In genomic region chr22:48605856-48606255, GRCh38 we compare ENCODE assay signal across 23 cellular contexts.
DNase-seq lines count a peak whose midpoint lies in the region; ATAC-seq, FAIRE-seq and TF ChIP-seq lines count a peak whose summit lies in the region.
"Had no signal": no experiment of that assay in that cellular context is flagged by ENCODE, and none has a peak within 500 bp of the region (broad histone marks: within the 10 kb centered on the region; RNA-seq: fewer than 3 reads in every experiment).

No MANE protein-coding gene starts in this region.

- intact Hi-C loops in head of caudate nucleus (cut with DNase I), result no loop called here

- POLR2A ChIA-PET in A549 (lab: Yijun Ruan, JAX), result no interaction called here

- peak; percentile 13 to 38 for DNase-seq in A549 (ENCODE audit: low read depth in 1 of 2, low spot score in 1 of 2)
- peak; percentile 8 for DNase-seq in DMS153 treated with DMSO at 0.1 percent for 48 hours (lab: John Stamatoyannopoulos, UW; ENCODE audit: unreplicated experiment)
- DNase-seq in NCI-H510A (lab: John Stamatoyannopoulos, UW), result peak; percentile 59
- DNase-seq in head of caudate nucleus, result peak in 34 of 42 donors; percentile 13 to 87 (median 63)
- no peak for DNase-seq in endothelial cell (ENCODE audit: low spot score)
- DNase-seq in cerebellum (ENCODE audit: low spot score), result no peak
- no peak for DNase-seq in activated CD8-positive, alpha-beta memory T cell treated with anti-CD3 and anti-CD28 coated beads for 24 hours
- DNase-seq: activated CD4-positive, alpha-beta T cell treated with anti-CD3 and anti-CD28 coated beads for 48 hours; activated effector memory CD4-positive, alpha-beta T cell treated with Interleukin-2 at 50 U/mL for 16 hours; CD4-positive, alpha-beta memory T cell; central memory CD4-positive, alpha-beta T cell; EL; erythroblast; foreskin keratinocyte; HCEC 1CT; hippocampal formation; lower lobe of right lung; NCI-H1930; NCI-H774; stomach; transverse colon had no signal

- no peak for TF ChIP-seq POLR2A in A549 (IDR thresholded peaks at IDR 0.05; ENCODE audit: low read length)

- CTCF ChIA-PET in A549 (lab: Yijun Ruan, JAX), result no interaction called here

- no peak overlapping the region for H3K4me3 ChIP-seq in A549
- H3K4me3 ChIP-seq: lower lobe of right lung, stomach, transverse colon had no signal

- no peak for FAIRE-seq in A549 (lab: Jason Lieb, UNC)
- FAIRE-seq: keratinocyte had no signal

- no peaks in the 10 kb centered on the region for H3K9me3 ChIP-seq in A549
- H3K9me3 ChIP-seq: lower lobe of right lung, transverse colon had no signal

- no peak overlapping the region for H3K4me2 ChIP-seq in A549

- TF ChIP-seq RAD21 in A549 (conservative IDR thresholded peaks at IDR 0.05 in 1 of 2, IDR thresholded peaks at IDR 0.05 in 1 of 2), result no peak

- peaks cover 9% of the 10 kb centered on the region; the same call in 1 of the 3 replicates for H3K4me1 ChIP-seq in A549
- H3K4me1 ChIP-seq: foreskin keratinocyte, lower lobe of right lung, stomach, transverse colon had no signal

- 24% methylated on average over 4 of the region's 6 CpGs for WGBS in A549 (ENCODE audit: missing lambda C conversion rate)

- peaks cover 6% of the 10 kb centered on the region for H3K4me1 Mint-ChIP-seq in endothelial cell (ENCODE audit: unreplicated experiment)
- H3K4me1 Mint-ChIP-seq: CD4-positive, alpha-beta memory T cell had no signal

- TF ChIP-seq CTCF in A549 (IDR thresholded peaks at IDR 0.05) (no peak), endothelial cell (IDR thresholded peaks at IDR 0.05; ENCODE audit: unreplicated experiment) (no peak)

- H3K9me3 Mint-ChIP-seq in endothelial cell (ENCODE audit: unreplicated experiment), result no peaks in the 10 kb centered on the region

- H3K27ac Mint-ChIP-seq in endothelial cell (ENCODE audit: unreplicated experiment), result no peak overlapping the region
- H3K27ac Mint-ChIP-seq: CD4-positive, alpha-beta memory T cell had no signal

- no peak overlapping the region for H3K4me3 Mint-ChIP-seq in endothelial cell (ENCODE audit: unreplicated experiment)
- H3K4me3 Mint-ChIP-seq: CD4-positive, alpha-beta memory T cell had no signal

- H3K36me3 Mint-ChIP-seq in endothelial cell (ENCODE audit: low read depth, unreplicated experiment), result no peaks in the 10 kb centered on the region
- H3K36me3 Mint-ChIP-seq: CD4-positive, alpha-beta memory T cell had no signal

- peak overlapping the region in 1 of 2 experiments; percentile 63; a peak in 2 of 6 replicates for H3K27ac ChIP-seq in A549
- H3K27ac ChIP-seq: foreskin keratinocyte, lower lobe of right lung, stomach, transverse colon had no signal

- H3K27me3 Mint-ChIP-seq in endothelial cell (ENCODE audit: unreplicated experiment), result peaks cover 1% of the 10 kb centered on the region
- H3K27me3 Mint-ChIP-seq: CD4-positive, alpha-beta memory T cell had no signal

- no peak for TF ChIP-seq EP300 in A549 (IDR thresholded peaks at IDR 0.05)

- peak; percentile 42 to 59; a peak in 3 of 6 replicates for ATAC-seq in A549
- ATAC-seq in HG03139 (IDR thresholded peaks at IDR 0.05; ENCODE audit: unreplicated experiment), result no peak
- ATAC-seq: foreskin keratinocyte, lower lobe of right lung had no signal

TF ChIP-seq in A549, 52 proteins besides CTCF, POLR2A, EP300 and RAD21:
- TF ChIP-seq MAFK (IDR thresholded peaks at IDR 0.05; ENCODE audit: partially characterized antibody) (peak; percentile 63), NR3C1 (IDR thresholded peaks at IDR 0.05) (no peak), HOXB13 (CRISPR knock-in tag; IDR thresholded peaks at IDR 0.05; ENCODE audit: low read depth) (no peak), FOSL2 (IDR thresholded peaks at IDR 0.05) (0 out of 2 replicates have a peak, but pooled peaks have one; percentile 7), FOSL2 (CRISPR knock-in tag; IDR thresholded peaks at IDR 0.05) (no peak)

Comparison
In these comparisons a context has a peak if more than half of its experiments do, and no peak if none do; other contexts are left out.
1. DNase-seq: peak in A549 (2 of 2), DMS153 treated with DMSO at 0.1 percent for 48 hours (single experiment), NCI-H510A (single experiment) and head of caudate nucleus (34 of 42); none in endothelial cell (single experiment), cerebellum (single experiment) and activated CD8-positive, alpha-beta memory T cell treated with anti-CD3 and anti-CD28 coated beads for 24 hours (single experiment).